21 cellular contexts compared by ENCODE assay signal in the genomic region with DNA sequence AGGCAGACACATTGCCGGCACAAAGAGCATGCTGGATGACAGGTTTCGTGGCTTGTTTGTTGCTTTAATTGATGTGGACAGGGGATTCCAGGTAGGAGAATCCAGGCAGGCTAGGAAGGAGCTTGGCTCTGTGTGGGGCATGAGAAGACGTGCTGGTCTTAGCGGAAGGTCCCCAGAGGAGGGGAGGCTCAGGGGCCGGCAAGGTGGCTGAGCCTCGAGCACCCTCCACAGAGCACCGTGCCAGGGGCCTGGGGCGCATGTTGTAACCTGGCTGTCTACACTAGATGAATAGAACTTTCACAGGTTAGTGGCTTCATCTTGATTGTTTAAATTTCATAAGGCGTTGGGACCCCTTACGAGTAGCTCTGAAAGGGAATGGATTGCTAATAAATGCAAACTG.
"Had no signal": no experiment of that assay in that cellular context is flagged by ENCODE, and none has a peak within 500 bp of the region (broad histone marks: within the 10 kb centered on the region; RNA-seq: fewer than 3 reads in every experiment).

No MANE protein-coding gene starts in this region.

- H3K4me3 ChIP-seq: MG63 had no signal

- H3K9ac ChIP-seq: SK-N-SH had no signal

- H3K36me3 ChIP-seq: MG63 had no signal

- H3K4me2 ChIP-seq: SK-N-SH had no signal

- H3K9me3 ChIP-seq: MG63, SK-N-SH had no signal

- DNase-seq: IMR-90, Karpas-422, KG1, MG63, NCI-H1092, NCI-H1105 treated with DMSO at 0.1 percent for 48 hours, NCI-H1417 treated with DMSO at 0.1 percent for 48 hours, NCI-H146, NCI-H187, NCI-H2029, NCI-H2081 treated with DMSO at 0.1 percent for 48 hours, NCI-H2171, NCI-H226, NCI-H446, NCI-H510A, NCI-H524 treated with DMSO at 0.1 percent for 48 hours, NCI-H69, NCI-H774, RPMI8226, SHP77, SK-N-SH had no signal

- H3K27me3 ChIP-seq: MG63 had no signal
